In the genomic region with DNA sequence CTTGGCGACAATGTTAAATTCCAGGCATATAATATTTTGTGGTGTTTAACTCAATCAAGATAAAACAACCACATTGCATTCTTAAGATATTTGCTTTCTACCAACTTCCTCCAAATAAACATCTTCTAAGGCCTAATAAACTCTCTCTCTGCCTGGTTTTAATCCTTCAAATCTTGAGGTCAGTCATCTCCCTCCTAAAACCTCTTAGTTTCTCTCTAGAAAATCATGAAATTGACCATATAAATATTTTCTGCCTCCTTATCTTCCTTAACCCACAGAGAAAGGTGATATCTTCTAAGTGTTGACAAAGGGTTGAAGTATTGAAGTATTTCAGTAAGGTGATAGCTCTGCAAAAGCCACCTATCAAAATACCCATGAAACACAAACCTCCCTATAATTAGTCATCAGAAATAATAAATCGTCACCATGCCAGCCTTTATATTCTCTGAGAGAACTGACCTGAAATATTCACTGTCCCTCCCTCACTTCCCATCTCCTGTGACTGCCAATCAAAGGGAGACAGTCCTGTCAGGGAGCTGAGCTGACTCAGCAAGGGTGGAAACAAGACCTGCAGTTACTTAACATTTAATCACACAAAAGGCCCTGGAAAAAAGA, we compare ENCODE assay signal across 12 cellular contexts.
DNase-seq lines count a peak whose midpoint lies in the region; ATAC-seq and TF ChIP-seq lines count a peak whose summit lies in the region.
"Had no signal": no experiment of that assay in that cellular context is flagged by ENCODE, and none has a peak within 500 bp of the region (broad histone marks: within the 10 kb centered on the region; RNA-seq: fewer than 3 reads in every experiment).

No MANE protein-coding gene starts in this region.

- DNase-seq in Caco-2 = no peak
- DNase-seq in LoVo (ENCODE audit: low spot score) = peak; percentile 6
- DNase-seq in astrocyte of the cerebellum (ENCODE audit: low read depth) = peak; percentile 33
- DNase-seq in right lobe of liver = no peak
- DNase-seq in activated CD4-positive, alpha-beta T cell treated with anti-CD3 and anti-CD28 coated beads for 4 hours = no peak
- DNase-seq in NCI-H1436 treated with DMSO at 0.1 percent for 48 hours (lab: John Stamatoyannopoulos, UW) = no peak
- no peak for DNase-seq in NCI-H2227 (lab: John Stamatoyannopoulos, UW; ENCODE audit: unreplicated experiment)
- no peak for DNase-seq in inferior parietal cortex (ENCODE audit: extremely low spot score)
- DNase-seq: psoas muscle, SIG-M5 had no signal

- H3K27me3 ChIP-seq in Caco-2 (replicated peaks; ENCODE audit: control insufficient read depth, insufficient read depth, low read length) = no peaks in the 10 kb centered on the region
- no peaks in the 10 kb centered on the region for H3K27me3 ChIP-seq in right lobe of liver

- no peak for TF ChIP-seq POLR2A in right lobe of liver (IDR thresholded peaks at IDR 0.05)

- 45% methylated on average over 2 of the region's 2 CpGs for WGBS in right lobe of liver (ENCODE audit: insufficient coverage, low coverage, low lambda C conversion rate, missing lambda C conversion rate)

- peak; percentile 65 to 86 (median 79) for ATAC-seq in right lobe of liver
- ATAC-seq: psoas muscle had no signal

- no TSS peak for BruUV-seq in Caco-2 (replicated peaks; lab: Mats Ljungman, UMichigan)

- H3K9me3 ChIP-seq in Caco-2 = no peaks in the 10 kb centered on the region
- no peaks in the 10 kb centered on the region for H3K9me3 ChIP-seq in right lobe of liver
- H3K9me3 ChIP-seq: psoas muscle had no signal

- in situ Hi-C loops in astrocyte of the cerebellum (cut with HindIII; ENCODE audit: low sequenced_read_pairs) = no loop called here

- TF ChIP-seq CTCF in Caco-2 (IDR thresholded peaks at IDR 0.05; ENCODE audit: insufficient read depth in 1 of 2, low read depth in 1 of 2, low read length in 1 of 2, severe bottlenecking in 1 of 2, unreplicated experiment in 1 of 2) (no peak), astrocyte of the cerebellum (IDR thresholded peaks at IDR 0.05; ENCODE audit: low read depth, low read length, missing control alignments) (no peak), right lobe of liver (IDR thresholded peaks at IDR 0.05) (no peak)

- H3K9me3 Mint-ChIP-seq in Caco-2 (ENCODE audit: unreplicated experiment) = no peaks in the 10 kb centered on the region

- CTCF ChIA-PET in Caco-2 (lab: Charles Lee) = no interaction called here

- intact Hi-C loops in Caco-2 (cut with micrococcal nuclease; ENCODE audit: unreplicated experiment) (no loop called here), right lobe of liver (cut with DNase I) (no loop called here)

- H3K4me1 Mint-ChIP-seq in Caco-2 (ENCODE audit: low read depth, unreplicated experiment) = peaks cover 8% of the 10 kb centered on the region
- H3K4me1 Mint-ChIP-seq: central memory CD8-positive, alpha-beta T cell; IgD-negative memory B cell had no signal

- H3K27me3 Mint-ChIP-seq in Caco-2 (ENCODE audit: insufficient read depth, unreplicated experiment) = no peaks in the 10 kb centered on the region
- H3K27me3 Mint-ChIP-seq: central memory CD8-positive, alpha-beta T cell; IgD-negative memory B cell had no signal

- no peak overlapping the region for H3K27ac Mint-ChIP-seq in Caco-2 (ENCODE audit: unreplicated experiment)
- H3K27ac Mint-ChIP-seq: IgD-negative memory B cell had no signal

- POLR2A ChIA-PET in Caco-2 (lab: Charles Lee) = no interaction called here

- H3K4me3 ChIP-seq in Caco-2 (ENCODE audit: low read depth, low read length) (no peak overlapping the region), astrocyte of the cerebellum (ENCODE audit: low read depth, low read length) (no peak overlapping the region), right lobe of liver (no peak overlapping the region)
- H3K4me3 ChIP-seq: psoas muscle had no signal

- peak overlapping the region; percentile 22 for H3K4me3 Mint-ChIP-seq in Caco-2 (ENCODE audit: unreplicated experiment)
- H3K4me3 Mint-ChIP-seq: central memory CD8-positive, alpha-beta T cell; IgD-negative memory B cell had no signal

- H3K36me3 ChIP-seq in Caco-2 (ENCODE audit: control insufficient read depth, insufficient read depth, low read length) (no peaks in the 10 kb centered on the region), right lobe of liver (no peaks in the 10 kb centered on the region)

- no peaks in the 10 kb centered on the region for H3K4me1 ChIP-seq in Caco-2
- peaks cover 0 to 18% (median 0%) of the 10 kb centered on the region in 4 donors for H3K4me1 ChIP-seq in right lobe of liver
- H3K4me1 ChIP-seq: psoas muscle had no signal

- peak overlapping the region in 2 of 3 donors; percentile 32 to 58 for H3K27ac ChIP-seq in right lobe of liver
- H3K27ac ChIP-seq: psoas muscle had no signal

- H3K36me3 Mint-ChIP-seq in Caco-2 (ENCODE audit: insufficient read depth, unreplicated experiment) = no peaks in the 10 kb centered on the region
- H3K36me3 Mint-ChIP-seq: IgD-negative memory B cell had no signal

Comparison
In these comparisons a context has a peak if more than half of its experiments do, and no peak if none do; other contexts are left out.
1. DNase-seq: peak in LoVo (single experiment) and astrocyte of the cerebellum (single experiment); none in Caco-2 (0 of 2), right lobe of liver (0 of 3), activated CD4-positive, alpha-beta T cell treated with anti-CD3 and anti-CD28 coated beads for 4 hours (0 of 2), NCI-H1436 treated with DMSO at 0.1 percent for 48 hours (single experiment), NCI-H2227 (single experiment) and inferior parietal cortex (single experiment).